ENCODE assay signal across 18 cellular contexts in the genomic region with DNA sequence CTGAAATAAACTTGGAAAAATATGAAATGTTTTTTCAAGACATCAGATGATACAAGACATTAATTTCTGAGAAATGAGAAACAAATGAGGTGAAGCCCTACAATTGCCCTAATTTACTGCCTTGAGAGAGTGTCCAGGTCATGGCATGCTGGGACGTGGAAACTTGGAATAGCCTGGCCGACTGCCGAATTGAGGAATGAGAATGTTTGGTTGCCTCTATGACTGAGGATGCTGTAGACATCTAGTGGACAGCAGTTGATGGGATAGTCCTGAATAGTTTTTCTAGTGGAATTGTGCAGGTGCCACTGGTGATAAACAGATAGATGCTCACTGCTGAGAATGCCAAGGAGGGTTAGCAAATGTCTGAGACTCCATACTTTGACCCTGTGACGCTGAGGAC.
"Had no signal": no experiment of that assay in that cellular context is flagged by ENCODE, and none has a peak within 500 bp of the region (broad histone marks: within the 10 kb centered on the region; RNA-seq: fewer than 3 reads in every experiment).

No MANE protein-coding gene starts in this region.

- H3K9me3 ChIP-seq: heart left ventricle, sigmoid colon, uterus had no signal

- H3K27me3 ChIP-seq: heart left ventricle, sigmoid colon, uterus had no signal

- H3K4me2 ChIP-seq: smooth muscle cell had no signal

- H3K36me3 ChIP-seq: heart left ventricle, sigmoid colon, uterus had no signal

- H3K4me3 ChIP-seq: heart left ventricle, sigmoid colon, smooth muscle cell, uterus had no signal

- H3K4me1 ChIP-seq: heart left ventricle, sigmoid colon, uterus had no signal

- H3K27ac ChIP-seq: heart left ventricle, sigmoid colon, uterus, VCaP had no signal

- DNase-seq: activated CD4-positive, alpha-beta memory T cell treated with anti-CD3 and anti-CD28 coated beads, Interleukin-2, amount 10 ng/mL, durations not matched to agents 7 days and 5 days; activated CD4-positive, alpha-beta T cell treated with anti-CD3 and anti-CD28 coated beads, Interleukin-2, amount 10 ng/mL, durations not matched to agents 24 days and 14 days; activated gamma-delta T cell; activated naive CD4-positive, alpha-beta T cell treated with anti-CD3 and anti-CD28 coated beads, Interleukin-2, amount 50 U/mL, for 16 hours; activated naive CD8-positive, alpha-beta T cell treated with anti-CD3 and anti-CD28 coated beads, Interleukin-2, amount 50 U/mL, for 24 hours; effector memory CD4-positive, alpha-beta T cell; heart left ventricle; islet precursor cell; left cardiac atrium; posterior cingulate gyrus; sigmoid colon; stimulated activated CD4-positive, alpha-beta T cell treated with anti-CD3 and anti-CD28 coated beads, Interleukin-15, amount 100 ng/mL, for 24 hours; stimulated activated CD8-positive, alpha-beta memory T cell treated with anti-CD3 and anti-CD28 coated beads, Interleukin-4, amount 100 ng/mL, for 48 hours; stimulated activated naive B cell treated with anti-CD40 and anti-IgM and Interleukin-4, amounts not matched to agents 10 μg/mL and 1 μg/mL and 100 μg/mL, for 72 hours; trophoblast cell had no signal
